Comparison of ENCODE assay signal across 15 cellular contexts in genomic region chr10:18681971-18682403, GRCh38. TPM values are rescaled to one million over a fixed set of nuclear protein-coding genes. Genes with fewer than 3 reads are reported as not detected.
DNase-seq lines count a peak whose midpoint lies in the region; ATAC-seq and TF ChIP-seq lines count a peak whose summit lies in the region.
"Had no signal": no experiment of that assay in that cellular context is flagged by ENCODE, and none has a peak within 500 bp of the region (broad histone marks: within the 10 kb centered on the region; RNA-seq: fewer than 3 reads in every experiment).

No MANE protein-coding gene starts in this region.

- H3K4ac ChIP-seq in mesenchymal stem cell (ENCODE audit: low read depth in 1 of 2, low read length in 2 of 2), result no peak overlapping the region

- no peak overlapping the region for H4K91ac ChIP-seq in mesenchymal stem cell (ENCODE audit: low read length)

- no peak for TF ChIP-seq CTCF in brain microvascular endothelial cell (IDR thresholded peaks at IDR 0.05; ENCODE audit: low read depth, low read length, missing control alignments)

- no peak overlapping the region for H3K9ac ChIP-seq in mesenchymal stem cell (ENCODE audit: low read length)
- H3K9ac ChIP-seq: BLaER1 had no signal

- H3K36me3 ChIP-seq in brain microvascular endothelial cell (replicated peaks) (no peaks in the 10 kb centered on the region), mesenchymal stem cell (ENCODE audit: control insufficient read depth in 1 of 2, insufficient read depth in 2 of 2, low read depth in 1 of 2, low read length in 2 of 2) (peaks cover 0 to 8% of the 10 kb centered on the region in 2 experiments)
- H3K36me3 ChIP-seq in naive thymus-derived CD4-positive, alpha-beta T cell (ENCODE audit: control insufficient read depth in 2 of 3, insufficient read depth in 3 of 3, low read length in 3 of 3), result peaks cover 0 to under 1% (median 0%) of the 10 kb centered on the region in 3 experiments

- WGBS in mesenchymal stem cell, result 50% methylated on average over 2 of the region's 3 CpGs

- in situ Hi-C loops in ACHN (cut with HindIII; ENCODE audit: low pct_ligation_motif_present, low pct_unique_long_range_greater_than_20kb, low sequenced_read_pairs), result no loop called here
- in situ Hi-C loops in brain microvascular endothelial cell (cut with HindIII; ENCODE audit: low pct_ligation_motif_present, low sequenced_read_pairs), result no loop called here

- no peak overlapping the region for H2BK12ac ChIP-seq in mesenchymal stem cell (ENCODE audit: low read length in 2 of 2)

- no peak overlapping the region for H2BK5ac ChIP-seq in mesenchymal stem cell (ENCODE audit: low read depth, low read length, poor library complexity, severe bottlenecking)

- H3K27me3 Mint-ChIP-seq in stimulated activated naive CD8-positive, alpha-beta T cell treated with anti-CD3 and anti-CD28 coated beads, Interleukin-15, amount 100 ng/mL, for 72 hours, result no peaks in the 10 kb centered on the region
- H3K27me3 Mint-ChIP-seq in naive thymus-derived CD4-positive, alpha-beta T cell, result no peaks in the 10 kb centered on the region

- peak; percentile 65 for DNase-seq in ACHN
- DNase-seq in HT1080 (ENCODE audit: low read depth), result peak; percentile 61
- DNase-seq in brain microvascular endothelial cell, result no peak
- peak; percentile 40 for DNase-seq in mesenchymal stem cell
- DNase-seq in stimulated activated naive CD8-positive, alpha-beta T cell treated with anti-CD3 and anti-CD28 coated beads, Interleukin-15, amount 100 ng/mL, for 72 hours, result no peak
- DNase-seq in iPS-NIHi11 (ENCODE audit: low spot score), result no peak
- no peak for DNase-seq in naive thymus-derived CD4-positive, alpha-beta T cell
- DNase-seq: activated CD4-positive, alpha-beta T cell treated with anti-CD3 and anti-CD28 coated beads, Interleukin-2, amount 50 U/mL, for 1 hour; GOT3; heart left ventricle; nucleus accumbens; stimulated activated CD8-positive, alpha-beta memory T cell treated with anti-CD3 and anti-CD28 coated beads, Interleukin-4, amount 100 ng/mL, for 48 hours had no signal

- no peaks in the 10 kb centered on the region for H3K79me1 ChIP-seq in mesenchymal stem cell (replicated peaks; ENCODE audit: low read length, poor library complexity, severe bottlenecking)

- intact Hi-C loops in naive thymus-derived CD4-positive, alpha-beta T cell (cut with micrococcal nuclease), result no loop called here

- H3K4me1 Mint-ChIP-seq in stimulated activated naive CD8-positive, alpha-beta T cell treated with anti-CD3 and anti-CD28 coated beads, Interleukin-15, amount 100 ng/mL, for 72 hours, result peaks cover 25% of the 10 kb centered on the region
- H3K4me1 Mint-ChIP-seq in naive thymus-derived CD4-positive, alpha-beta T cell, result peaks cover 0 to 25% (median 9%) of the 10 kb centered on the region in 7 donors

- H4K8ac ChIP-seq in mesenchymal stem cell (ENCODE audit: low read length), result no peak overlapping the region

- H3K4me3 ChIP-seq in brain microvascular endothelial cell (ENCODE audit: low read depth, low read length), result no peak overlapping the region
- no peak overlapping the region for H3K4me3 ChIP-seq in mesenchymal stem cell (ENCODE audit: insufficient read depth in 1 of 2, low read depth in 1 of 2, low read length in 2 of 2)
- no peak overlapping the region for H3K4me3 ChIP-seq in naive thymus-derived CD4-positive, alpha-beta T cell (ENCODE audit: low read length)
- H3K4me3 ChIP-seq: BLaER1, heart left ventricle had no signal

- no peak overlapping the region for H2AFZ ChIP-seq in mesenchymal stem cell (ENCODE audit: low read depth, low read length)

- H3K9me3 Mint-ChIP-seq in stimulated activated naive CD8-positive, alpha-beta T cell treated with anti-CD3 and anti-CD28 coated beads, Interleukin-15, amount 100 ng/mL, for 72 hours, result no peaks in the 10 kb centered on the region
- no peaks in the 10 kb centered on the region for H3K9me3 Mint-ChIP-seq in naive thymus-derived CD4-positive, alpha-beta T cell
- H3K9me3 Mint-ChIP-seq: T-helper 1 cell treated with Interleukin-12 subunit alpha and Interleukin-12 subunit beta and Interleukin-4 antibody, amounts not matched to agents 30 μg/mL and 1 μg/mL, for 36 hours had no signal

- peak overlapping the region; percentile 66 for H3K27ac ChIP-seq in brain microvascular endothelial cell
- H3K27ac ChIP-seq in mesenchymal stem cell (ENCODE audit: low read length, poor library complexity, severe bottlenecking), result peak overlapping the region; percentile 67
- H3K27ac ChIP-seq in naive thymus-derived CD4-positive, alpha-beta T cell (ENCODE audit: low read depth, low read length), result no peak overlapping the region
- H3K27ac ChIP-seq: BLaER1, heart left ventricle had no signal

- H3K27me3 ChIP-seq in brain microvascular endothelial cell (replicated peaks) (no peaks in the 10 kb centered on the region), mesenchymal stem cell (ENCODE audit: control insufficient read depth in 1 of 2, insufficient read depth in 1 of 2, low read length in 2 of 2) (no peaks in the 10 kb centered on the region)
- no peaks in the 10 kb centered on the region for H3K27me3 ChIP-seq in naive thymus-derived CD4-positive, alpha-beta T cell (ENCODE audit: control insufficient read depth in 2 of 2, insufficient read depth in 2 of 2, low read length in 2 of 2)
- H3K27me3 ChIP-seq: BLaER1, heart left ventricle had no signal

- H2BK120ac ChIP-seq in mesenchymal stem cell (ENCODE audit: low read depth, low read length), result no peak overlapping the region

- peak overlapping the region in 1 of 2 donors; percentile 63 for H3K27ac Mint-ChIP-seq in stimulated activated naive CD8-positive, alpha-beta T cell treated with anti-CD3 and anti-CD28 coated beads, Interleukin-15, amount 100 ng/mL, for 72 hours
- peak overlapping the region in 1 of 9 donors; percentile 17 for H3K27ac Mint-ChIP-seq in naive thymus-derived CD4-positive, alpha-beta T cell
- H3K27ac Mint-ChIP-seq: T-helper 1 cell treated with Interleukin-12 subunit alpha and Interleukin-12 subunit beta and Interleukin-4 antibody, amounts not matched to agents 30 μg/mL and 1 μg/mL, for 36 hours had no signal

- no peaks in the 10 kb centered on the region for H3K9me3 ChIP-seq in mesenchymal stem cell (ENCODE audit: control insufficient read depth, low read length)
- H3K9me3 ChIP-seq in naive thymus-derived CD4-positive, alpha-beta T cell (ENCODE audit: control insufficient read depth in 2 of 3, low read length in 3 of 3), result no peaks in the 10 kb centered on the region
- H3K9me3 ChIP-seq: BLaER1, heart left ventricle had no signal

- peaks cover 3% of the 10 kb centered on the region for H3K4me1 ChIP-seq in mesenchymal stem cell (ENCODE audit: control insufficient read depth, insufficient read depth, low read depth, low read length)
- no peaks in the 10 kb centered on the region for H3K4me1 ChIP-seq in naive thymus-derived CD4-positive, alpha-beta T cell (ENCODE audit: control insufficient read depth in 2 of 2, insufficient read depth in 2 of 2, low read length in 2 of 2)
- H3K4me1 ChIP-seq: BLaER1 had no signal

- no peak overlapping the region for H3K18ac ChIP-seq in mesenchymal stem cell (ENCODE audit: low read depth in 1 of 2, low read length in 2 of 2)

- CTCF ChIA-PET in naive thymus-derived CD4-positive, alpha-beta T cell (lab: Charles Lee), result no interaction called here

- H3K4me3 Mint-ChIP-seq in stimulated activated naive CD8-positive, alpha-beta T cell treated with anti-CD3 and anti-CD28 coated beads, Interleukin-15, amount 100 ng/mL, for 72 hours, result no peak overlapping the region
- H3K4me3 Mint-ChIP-seq in naive thymus-derived CD4-positive, alpha-beta T cell, result no peak overlapping the region
- H3K4me3 Mint-ChIP-seq: T-helper 1 cell treated with Interleukin-12 subunit alpha and Interleukin-12 subunit beta and Interleukin-4 antibody, amounts not matched to agents 30 μg/mL and 1 μg/mL, for 36 hours had no signal

- POLR2A ChIA-PET in naive thymus-derived CD4-positive, alpha-beta T cell (lab: Charles Lee), result no interaction called here

- H2BK15ac ChIP-seq in mesenchymal stem cell (ENCODE audit: low read depth, poor library complexity, severe bottlenecking), result no peak overlapping the region

- H2AK5ac ChIP-seq in mesenchymal stem cell (ENCODE audit: low read length, severe bottlenecking), result no peak overlapping the region

- peaks cover 0 to 7% (median 0%) of the 10 kb centered on the region in 5 donors for H3K36me3 Mint-ChIP-seq in naive thymus-derived CD4-positive, alpha-beta T cell

- no peak for ATAC-seq in HG03571 (IDR thresholded peaks at IDR 0.05; ENCODE audit: unreplicated experiment)
- no peak for ATAC-seq in stimulated activated naive CD8-positive, alpha-beta T cell treated with anti-CD3 and anti-CD28 coated beads, Interleukin-15, amount 100 ng/mL, for 72 hours
- ATAC-seq in naive thymus-derived CD4-positive, alpha-beta T cell, result no peak

- H3K14ac ChIP-seq in mesenchymal stem cell (ENCODE audit: low read length in 2 of 2), result no peak overlapping the region

- no peak overlapping the region for H3K23ac ChIP-seq in mesenchymal stem cell (ENCODE audit: low read length in 2 of 2)

- H3K4me2 ChIP-seq in mesenchymal stem cell (ENCODE audit: low read length, poor library complexity, severe bottlenecking), result no peak overlapping the region
- H3K4me2 ChIP-seq: BLaER1 had no signal

RNA-seq across cellular contexts. Expression of gene ARL5B, which starts 22.8 kb away (rescaled TPM):
- 5.6 and 7.3 TPM in 2 replicates for total RNA-seq in HT1080 (2014; rRNA removed; shearing (Covaris generic))
- 9.4 and 13.3 TPM in 2 replicates for polyA plus RNA-seq in HT1080 (2015; cell fraction: cytosol; rRNA removed)
- 17.8 and 17.9 TPM in 2 replicates for polyA plus RNA-seq in HT1080 (2015; cell fraction: nucleus; rRNA removed)
- polyA plus RNA-seq in mesenchymal stem cell (2013, experiment 1 of 2), result 16.9 TPM
- 17.3 TPM for polyA plus RNA-seq in mesenchymal stem cell (2013, experiment 2 of 2)
- total RNA-seq in naive thymus-derived CD4-positive, alpha-beta T cell, result 10 to 100 TPM in 4 of 5 experiments, 1 to 10 TPM in 1; 9.7 to 15.8 (median 13.9) TPM
- under 1 TPM; 0.59 to 0.84 TPM for polyA plus RNA-seq in naive thymus-derived CD4-positive, alpha-beta T cell

RNA-seq across cellular contexts. Expression of gene NSUN6, which starts 30.6 kb away (rescaled TPM):
- total RNA-seq in HT1080 (2014; rRNA removed; shearing (Covaris generic)), result 8.5 and 9.8 TPM in 2 replicates
- 9.8 and 12.7 TPM in 2 replicates for polyA plus RNA-seq in HT1080 (2015; cell fraction: cytosol; rRNA removed)
- 27.1 and 28.9 TPM in 2 replicates for polyA plus RNA-seq in HT1080 (2015; cell fraction: nucleus; rRNA removed)
- polyA plus RNA-seq in mesenchymal stem cell (2013, experiment 1 of 2), result 3.4 TPM
- 3.3 TPM for polyA plus RNA-seq in mesenchymal stem cell (2013, experiment 2 of 2)
- 10 to 100 TPM; 19.6 to 51.8 (median 41.3) TPM for total RNA-seq in naive thymus-derived CD4-positive, alpha-beta T cell
- polyA plus RNA-seq in naive thymus-derived CD4-positive, alpha-beta T cell, result 10 to 100 TPM in 1 of 2 donors, 1 to 10 TPM in 1; 9.9 to 10.2 TPM

Comparison
In these comparisons a context has a peak if more than half of its experiments do, and no peak if none do; other contexts are left out.
1. DNase-seq: peak in ACHN (single experiment), HT1080 (single experiment) and mesenchymal stem cell (single experiment); none in brain microvascular endothelial cell (single experiment), stimulated activated naive CD8-positive, alpha-beta T cell treated with anti-CD3 and anti-CD28 coated beads, Interleukin-15, amount 100 ng/mL, for 72 hours (0 of 2), iPS-NIHi11 (single experiment) and naive thymus-derived CD4-positive, alpha-beta T cell (0 of 9).